12 cellular contexts compared by ENCODE assay signal in the genomic region with DNA sequence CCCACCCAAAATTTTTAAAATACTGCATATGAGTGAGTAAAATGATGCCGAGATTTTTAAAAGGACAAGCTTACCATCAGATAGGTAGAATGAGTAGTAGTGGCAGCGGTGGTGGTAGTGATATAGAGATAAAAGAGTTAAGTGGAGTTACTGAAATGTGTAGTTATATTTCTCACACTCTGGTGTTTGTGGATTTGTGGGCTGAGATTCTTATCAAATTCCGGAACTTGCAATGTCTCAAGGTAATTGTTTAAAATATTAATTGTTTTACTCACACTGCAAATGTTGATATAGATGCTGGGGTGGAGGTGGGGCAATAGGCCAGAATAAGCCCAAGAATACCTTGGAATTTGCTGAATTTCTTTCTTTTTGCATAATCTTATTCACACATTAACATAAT. TPM values are rescaled to one million over a fixed set of nuclear protein-coding genes. Genes with fewer than 3 reads are reported as not detected.
DNase-seq lines count a peak whose midpoint lies in the region; ATAC-seq, FAIRE-seq and TF ChIP-seq lines count a peak whose summit lies in the region.
"Had no signal": no experiment of that assay in that cellular context is flagged by ENCODE, and none has a peak within 500 bp of the region (broad histone marks: within the 10 kb centered on the region; RNA-seq: fewer than 3 reads in every experiment).

No MANE protein-coding gene starts in this region.

- H3K27me3 ChIP-seq in endothelial cell of umbilical vein (ENCODE audit: control insufficient read depth in 2 of 2, insufficient read depth in 2 of 2, low read length in 2 of 2), result peaks cover 2 to 4% of the 10 kb centered on the region in 2 experiments

- no peaks in the 10 kb centered on the region for H3K36me3 ChIP-seq in endothelial cell of umbilical vein (ENCODE audit: control insufficient read depth in 2 of 2, extremely low read depth in 1 of 2, insufficient read depth in 2 of 2, low read length in 2 of 2)
- H3K36me3 ChIP-seq: lower lobe of right lung had no signal

- H3K9me3 ChIP-seq in endothelial cell of umbilical vein (replicated peaks; ENCODE audit: control insufficient read depth, insufficient read depth, low read length), result no peaks in the 10 kb centered on the region
- H3K9me3 ChIP-seq: lower lobe of right lung had no signal

- no peaks in the 10 kb centered on the region for H3K79me2 ChIP-seq in endothelial cell of umbilical vein (ENCODE audit: control insufficient read depth, insufficient read depth, low read length)

- DNase-seq in Jurkat, Clone E6-1 (ENCODE audit: low read depth, low spot score), result peak; percentile 34
- DNase-seq in endothelial cell of umbilical vein (ENCODE audit: low read depth, low spot score) (no peak), SK-N-DZ (ENCODE audit: low spot score) (no peak), NCI-H748 (lab: John Stamatoyannopoulos, UW; ENCODE audit: unreplicated experiment) (no peak)
- no peak for DNase-seq in effector CD4-positive, alpha-beta T cell
- DNase-seq: DMS153, lower lobe of right lung, NCI-H1930 had no signal

- TF ChIP-seq POLR2A in endothelial cell of umbilical vein (IDR thresholded peaks at IDR 0.05; ENCODE audit: low read depth, low read length), result no peak

- no TSS peak for BruUV-seq in endothelial cell of umbilical vein (replicated peaks; lab: Mats Ljungman, UMichigan)

- POLR2A ChIA-PET in endothelial cell of umbilical vein (lab: Charles Lee), result no interaction called here

- dilution Hi-C loops in endothelial cell of umbilical vein (cut with MboI; ENCODE audit: extremely low pct_ligation_motif_present, low sequenced_read_pairs), result no loop called here

- CTCF ChIA-PET in endothelial cell of umbilical vein (lab: Charles Lee), result interaction anchor here (1.0 to 2.8 kb wide), 6 partner anchors 9 to 269 kb away, joined by 3 to 12 read pairs (median 5); no protein-coding TSS in a partner anchor

- no peaks in the 10 kb centered on the region for H4K20me1 ChIP-seq in endothelial cell of umbilical vein (replicated peaks; ENCODE audit: control insufficient read depth, extremely low read depth, insufficient read depth, low read length)

- TF ChIP-seq CTCF in endothelial cell of umbilical vein (IDR thresholded peaks at IDR 0.05; ENCODE audit: extremely low read depth in 1 of 2, insufficient read depth in 1 of 2, low read depth in 1 of 2, low read length in 2 of 2), result no peak

- intact Hi-C loops in endothelial cell of umbilical vein (cut with micrococcal nuclease), result no loop called here

- no peak overlapping the region for H3K4me2 ChIP-seq in endothelial cell of umbilical vein (ENCODE audit: insufficient read depth, low read length)

- no peak for FAIRE-seq in endothelial cell of umbilical vein (lab: Jason Lieb, UNC)
- FAIRE-seq: frontal cortex had no signal

- no peaks in the 10 kb centered on the region for H3K9me1 ChIP-seq in endothelial cell of umbilical vein (replicated peaks; ENCODE audit: control insufficient read depth, extremely low read depth, insufficient read depth, low read length)

- no peak overlapping the region for H3K4me3 ChIP-seq in Jurkat, Clone E6-1 (ENCODE audit: low read length)
- no peak overlapping the region for H3K4me3 ChIP-seq in endothelial cell of umbilical vein (replicated peaks in 1 of 3; ENCODE audit: insufficient read depth in 1 of 3, low read depth in 1 of 3, low read length in 3 of 3)
- H3K4me3 ChIP-seq: lower lobe of right lung had no signal

- H3K4me1 ChIP-seq in endothelial cell of umbilical vein (ENCODE audit: control insufficient read depth, extremely low read depth, insufficient read depth, low read length), result peaks cover 3% of the 10 kb centered on the region

- H3K27ac ChIP-seq in endothelial cell of umbilical vein (ENCODE audit: insufficient read depth, low read depth, low read length), result no peak overlapping the region
- H3K27ac ChIP-seq: lower lobe of right lung had no signal

- no peak overlapping the region for H2AFZ ChIP-seq in endothelial cell of umbilical vein (ENCODE audit: low read depth, low read length)

- H3K9ac ChIP-seq in endothelial cell of umbilical vein (replicated peaks; ENCODE audit: extremely low read depth, insufficient read depth, low read length), result no peak overlapping the region

- ATAC-seq in GM18907 (IDR thresholded peaks at IDR 0.05; ENCODE audit: unreplicated experiment) (peak; percentile 37), GM21825 (IDR thresholded peaks at IDR 0.05; ENCODE audit: unreplicated experiment) (peak; percentile 11), GM21737 (IDR thresholded peaks at IDR 0.05; ENCODE audit: unreplicated experiment) (no peak)

TF ChIP-seq in endothelial cell of umbilical vein, 7 proteins besides CTCF, POLR2A, EP300 and RAD21:
- TF ChIP-seq, protein P1, sequence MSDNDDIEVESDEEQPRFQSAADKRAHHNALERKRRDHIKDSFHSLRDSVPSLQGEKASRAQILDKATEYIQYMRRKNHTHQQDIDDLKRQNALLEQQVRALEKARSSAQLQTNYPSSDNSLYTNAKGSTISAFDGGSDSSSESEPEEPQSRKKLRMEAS (IDR thresholded peaks at IDR 0.05; ENCODE audit: insufficient read depth, insufficient read length), result no peak
- TF ChIP-seq FOS (IDR thresholded peaks at IDR 0.05; ENCODE audit: borderline replicate concordance, insufficient read depth, low read length), result no peak
- peak; percentile 56 for TF ChIP-seq GATA2 (IDR thresholded peaks at IDR 0.05; ENCODE audit: insufficient read depth, insufficient read length, low read depth, low read length)
- TF ChIP-seq POLR2AphosphoS5 (IDR thresholded peaks at IDR 0.05; ENCODE audit: insufficient read depth, low read depth, low read length), result no peak

RNA-seq across cellular contexts. Expression of gene SGMS1, which starts 12.8 kb away (rescaled TPM):
- polyA plus RNA-seq in Jurkat, Clone E6-1 (2012; ENCODE audit: insufficient read depth, insufficient read length), result 5.1 TPM
- 23.7 and 24.8 TPM in 2 replicates for total RNA-seq in endothelial cell of umbilical vein
- polyA plus RNA-seq in endothelial cell of umbilical vein, result 8.8 and 9.7 TPM in 2 replicates
- polyA plus RNA-seq in endothelial cell of umbilical vein (2011; cell fraction: cytosol; rRNA removed), result 8.2 and 9.9 TPM in 2 replicates
- 11.2 and 16.0 TPM in 2 replicates for polyA plus RNA-seq in endothelial cell of umbilical vein (2011; cell fraction: nucleus; rRNA removed)
- polyA plus RNA-seq in endothelial cell of umbilical vein (2012), result 14.8 and 16.1 TPM in 2 replicates
- 21.5 TPM in 2 replicates for polyA minus RNA-seq in endothelial cell of umbilical vein
- polyA minus RNA-seq in endothelial cell of umbilical vein (2011; cell fraction: cytosol; rRNA and poly(A)+ RNA removed), result 36.0 TPM
- polyA minus RNA-seq in endothelial cell of umbilical vein (2011; cell fraction: nucleus; rRNA and poly(A)+ RNA removed), result 60.5 and 62.4 TPM in 2 replicates
- polyA plus RNA-seq in SK-N-DZ (2014; cell fraction: cytosol; rRNA removed), result 7.8 and 8.0 TPM in 2 replicates
- 5.1 and 6.7 TPM in 2 replicates for polyA plus RNA-seq in SK-N-DZ (2014; cell fraction: nucleus; rRNA removed)
